Comparison of ENCODE assay signal across 8 cellular contexts in the genomic region with DNA sequence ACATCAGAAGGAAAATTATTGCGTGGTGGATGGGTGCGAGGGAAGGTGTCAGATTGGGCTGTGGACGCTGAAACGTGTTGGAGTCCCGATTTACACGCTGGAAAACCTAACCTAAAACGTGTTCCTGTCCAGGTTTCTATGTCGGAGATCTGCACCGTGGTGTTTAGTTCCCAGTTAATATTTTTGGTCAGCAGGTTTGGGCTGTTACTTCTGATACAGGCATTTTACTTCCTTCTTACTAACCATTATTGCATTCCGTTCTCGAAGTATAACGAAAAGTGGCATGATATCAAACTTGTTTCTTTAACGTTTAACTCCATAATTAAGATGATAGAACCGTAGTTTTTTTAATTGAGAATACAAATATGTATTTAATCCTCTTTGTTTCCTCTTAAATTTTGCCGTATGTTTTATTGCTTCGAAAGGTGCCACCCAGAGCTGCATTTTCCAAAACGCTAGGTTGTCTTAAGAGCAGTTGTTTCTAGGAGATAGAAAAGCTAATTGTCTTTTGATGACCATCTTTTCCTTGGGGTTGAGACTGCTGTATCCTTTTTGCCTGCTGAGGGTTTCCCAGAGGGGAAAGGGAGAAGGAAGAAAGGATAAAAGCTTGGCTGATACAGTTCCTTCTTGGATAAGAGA. TPM values are rescaled to one million over a fixed set of nuclear protein-coding genes. Genes with fewer than 3 reads are reported as not detected.
DNase-seq lines count a peak whose midpoint lies in the region; ATAC-seq, FAIRE-seq and TF ChIP-seq lines count a peak whose summit lies in the region.

No MANE protein-coding gene starts in this region.

- H3K36me3 Mint-ChIP-seq in activated CD4-positive, alpha-beta T cell treated with anti-CD3 and anti-CD28 coated beads, Interleukin-2, amount 10 ng/mL, durations not matched to agents 24 days and 14 days (ENCODE audit: low read depth): no peaks in the 10 kb centered on the region
- peaks cover 27% of the 10 kb centered on the region for H3K36me3 Mint-ChIP-seq in activated naive CD8-positive, alpha-beta T cell treated with anti-CD3 and anti-CD28 coated beads for 36 hours

- peak overlapping the region; percentile 77 to 83 (median 80) for H3K4me3 ChIP-seq in keratinocyte (ENCODE audit: control insufficient read depth in 2 of 3, extremely low read depth in 1 of 3, insufficient read depth in 2 of 3, low read depth in 1 of 3, low read length in 3 of 3)
- H3K4me3 ChIP-seq in suprapubic skin: peak overlapping the region; percentile 99

- peak overlapping the region; percentile 96 for H3K4me2 ChIP-seq in keratinocyte (ENCODE audit: control insufficient read depth, extremely low read depth, insufficient read depth, low read depth, low read length)

- 24% methylated on average over 17 of the region's 17 CpGs for WGBS in suprapubic skin

- no peak for TF ChIP-seq POLR2A in suprapubic skin (IDR thresholded peaks at IDR 0.05)

- H2AFZ ChIP-seq in keratinocyte (ENCODE audit: control insufficient read depth, low read length): peak overlapping the region; percentile 65

- H3K27me3 ChIP-seq in keratinocyte (ENCODE audit: control insufficient read depth, extremely low read depth, insufficient read depth, low read length) (no peaks in the 10 kb centered on the region), suprapubic skin (no peaks in the 10 kb centered on the region)

- TF ChIP-seq EP300 in suprapubic skin (IDR thresholded peaks at IDR 0.05): no peak

- peaks cover 3% of the 10 kb centered on the region for H3K27me3 Mint-ChIP-seq in activated CD4-positive, alpha-beta T cell treated with anti-CD3 and anti-CD28 coated beads, Interleukin-2, amount 10 ng/mL, durations not matched to agents 24 days and 14 days
- H3K27me3 Mint-ChIP-seq in activated naive CD8-positive, alpha-beta T cell treated with anti-CD3 and anti-CD28 coated beads for 36 hours: no peaks in the 10 kb centered on the region

- intact Hi-C loops in activated CD4-positive, alpha-beta T cell treated with anti-CD3 and anti-CD28 coated beads, Interleukin-2, amount 10 ng/mL, durations not matched to agents 24 days and 14 days (cut with micrococcal nuclease): loop anchor here (5.0 kb wide), 4 partner anchors 52 to 152 kb away; a partner anchor contains a TSS

- FAIRE-seq in keratinocyte (lab: Jason Lieb, UNC): peak; percentile 17

- H3K4me1 ChIP-seq in keratinocyte (ENCODE audit: control insufficient read depth, extremely low read depth, insufficient read depth, low read length) (peaks cover 21% of the 10 kb centered on the region), suprapubic skin (peaks cover 43% of the 10 kb centered on the region)

- H3K9me1 ChIP-seq in keratinocyte (ENCODE audit: control insufficient read depth, extremely low read depth, insufficient read depth, low read length): no peaks in the 10 kb centered on the region

- peak overlapping the region; percentile 72 for H3K9ac ChIP-seq in keratinocyte (ENCODE audit: control insufficient read depth, extremely low read depth, insufficient read depth, low read length)

- dilution Hi-C loops in keratinocyte (cut with MboI; ENCODE audit: extremely low pct_ligation_motif_present, low sequenced_read_pairs): no loop called here

- TF ChIP-seq CTCF in keratinocyte (optimal IDR thresholded peaks at IDR 0.05 in 1 of 3, IDR thresholded peaks at IDR 0.05 in 1 of 3, conservative IDR thresholded peaks at IDR 0.05 in 1 of 3; ENCODE audit: extremely low read depth in 1 of 3, insufficient read depth in 2 of 3, low read length in 3 of 3) (no peak), suprapubic skin (IDR thresholded peaks at IDR 0.05) (no peak)

- H3K36me3 ChIP-seq in keratinocyte (ENCODE audit: control insufficient read depth in 2 of 2, extremely low read depth in 1 of 2, insufficient read depth in 2 of 2, low read length in 2 of 2) (no peaks in the 10 kb centered on the region), suprapubic skin (no peaks in the 10 kb centered on the region)

- no peak for ATAC-seq in HG02759 (IDR thresholded peaks at IDR 0.05; ENCODE audit: unreplicated experiment)
- no peak for ATAC-seq in left lobe of liver

- no peak for DNase-seq in activated CD4-positive, alpha-beta T cell treated with anti-CD3 and anti-CD28 coated beads, Interleukin-2, amount 10 ng/mL, durations not matched to agents 24 days and 14 days
- no peak for DNase-seq in activated CD4-positive, alpha-beta T cell treated with anti-CD3 and anti-CD28 coated beads for 4 hours
- DNase-seq in activated naive CD8-positive, alpha-beta T cell treated with anti-CD3 and anti-CD28 coated beads for 36 hours: no peak
- DNase-seq in keratinocyte (ENCODE audit: low read depth, low spot score) (no peak), suprapubic skin (ENCODE audit: low spot score in 2 of 2) (no peak), NAMALWA (ENCODE audit: low spot score) (no peak), left lobe of liver (ENCODE audit: low spot score) (no peak)

- H3K27ac ChIP-seq in keratinocyte (ENCODE audit: control insufficient read depth, insufficient read depth, low read length) (no peak overlapping the region), suprapubic skin (peak overlapping the region; percentile 68)

- H3K9me3 ChIP-seq in keratinocyte (ENCODE audit: control insufficient read depth, low read depth, low read length) (no peaks in the 10 kb centered on the region), suprapubic skin (no peaks in the 10 kb centered on the region)

- H3K4me1 Mint-ChIP-seq in activated CD4-positive, alpha-beta T cell treated with anti-CD3 and anti-CD28 coated beads, Interleukin-2, amount 10 ng/mL, durations not matched to agents 24 days and 14 days: peaks cover 53% of the 10 kb centered on the region
- peaks cover 53% of the 10 kb centered on the region for H3K4me1 Mint-ChIP-seq in activated naive CD8-positive, alpha-beta T cell treated with anti-CD3 and anti-CD28 coated beads for 36 hours

- H3K79me2 ChIP-seq in keratinocyte (ENCODE audit: control insufficient read depth, insufficient read depth, low read length): peaks cover 37% of the 10 kb centered on the region

- H4K20me1 ChIP-seq in keratinocyte (ENCODE audit: control insufficient read depth, extremely low read depth, insufficient read depth, low read length): peaks cover 7% of the 10 kb centered on the region

- peak overlapping the region; percentile 83 for H3K4me3 Mint-ChIP-seq in activated CD4-positive, alpha-beta T cell treated with anti-CD3 and anti-CD28 coated beads, Interleukin-2, amount 10 ng/mL, durations not matched to agents 24 days and 14 days
- peak overlapping the region; percentile 87 for H3K4me3 Mint-ChIP-seq in activated naive CD8-positive, alpha-beta T cell treated with anti-CD3 and anti-CD28 coated beads for 36 hours

- peak overlapping the region; percentile 84 for H3K27ac Mint-ChIP-seq in activated CD4-positive, alpha-beta T cell treated with anti-CD3 and anti-CD28 coated beads, Interleukin-2, amount 10 ng/mL, durations not matched to agents 24 days and 14 days
- peak overlapping the region; percentile 77 for H3K27ac Mint-ChIP-seq in activated naive CD8-positive, alpha-beta T cell treated with anti-CD3 and anti-CD28 coated beads for 36 hours

- no peaks in the 10 kb centered on the region for H3K9me3 Mint-ChIP-seq in activated CD4-positive, alpha-beta T cell treated with anti-CD3 and anti-CD28 coated beads, Interleukin-2, amount 10 ng/mL, durations not matched to agents 24 days and 14 days
- H3K9me3 Mint-ChIP-seq in activated naive CD8-positive, alpha-beta T cell treated with anti-CD3 and anti-CD28 coated beads for 36 hours: peaks cover 3% of the 10 kb centered on the region

RNA-seq across cellular contexts. Expression of a gene that starts 1.3 kb away (rescaled TPM):
- total RNA-seq in activated CD4-positive, alpha-beta T cell treated with anti-CD3 and anti-CD28 coated beads, Interleukin-2, amount 10 ng/mL, durations not matched to agents 24 days and 14 days: 21.8 and 24.6 TPM in 2 replicates
- total RNA-seq in activated naive CD8-positive, alpha-beta T cell treated with anti-CD3 and anti-CD28 coated beads for 36 hours: 10 to 100 TPM; 39.6 to 41.9 TPM
- 10.9 to 13.5 TPM (median 13.0 TPM) in 3 replicates for polyA plus RNA-seq in keratinocyte
- polyA plus RNA-seq in keratinocyte (2011; ENCODE audit: low read depth): 7.1 TPM
- 9.4 and 10.5 TPM in 2 replicates for polyA plus RNA-seq in keratinocyte (2011; cell fraction: cytosol; rRNA removed)
- polyA plus RNA-seq in keratinocyte (2011; cell fraction: nucleus; rRNA removed): 27.9 and 35.6 TPM in 2 replicates
- 7.8 and 19.4 TPM in 2 replicates for polyA plus RNA-seq in keratinocyte (2012; ENCODE audit: low replicate concordance)
- polyA minus RNA-seq in keratinocyte: 15.5 to 39.2 TPM (median 19.8 TPM) in 3 replicates
- polyA minus RNA-seq in keratinocyte (2011; cell fraction: cytosol; rRNA and poly(A)+ RNA removed): 10.0 TPM
- 13.6 and 31.1 TPM in 2 replicates for polyA minus RNA-seq in keratinocyte (2011; cell fraction: nucleus; rRNA and poly(A)+ RNA removed)
- 10 to 100 TPM; 13.2 to 23.6 (median 20.3) TPM for total RNA-seq in suprapubic skin
- 9.8 TPM for total RNA-seq in left lobe of liver
